In the genomic region with DNA sequence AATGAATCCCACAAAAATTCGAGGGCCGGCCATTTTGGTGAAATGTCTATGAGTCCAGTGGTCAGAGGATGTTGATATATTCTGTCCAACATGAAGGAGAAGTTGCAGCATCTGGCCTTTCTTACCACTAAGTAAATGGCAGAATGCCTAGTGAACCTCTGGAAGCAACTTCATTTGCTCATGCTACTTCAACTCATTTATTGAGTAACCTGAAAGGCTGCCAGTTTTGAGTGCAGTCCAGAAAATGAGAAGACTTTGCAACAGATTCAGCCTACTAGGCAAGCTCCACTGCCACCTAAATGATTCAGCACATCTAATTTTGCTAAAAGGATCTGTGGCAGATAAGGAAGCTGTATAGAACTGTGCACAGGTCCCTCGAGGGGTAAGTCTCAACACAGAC, we compare ENCODE assay signal across 14 cellular contexts.
DNase-seq lines count a peak whose midpoint lies in the region; ATAC-seq, FAIRE-seq and TF ChIP-seq lines count a peak whose summit lies in the region.
"Had no signal": no experiment of that assay in that cellular context is flagged by ENCODE, and none has a peak within 500 bp of the region (broad histone marks: within the 10 kb centered on the region; RNA-seq: fewer than 3 reads in every experiment).

No MANE protein-coding gene starts in this region.

- H3K36me3 ChIP-seq in keratinocyte (ENCODE audit: control insufficient read depth in 2 of 2, extremely low read depth in 1 of 2, insufficient read depth in 2 of 2, low read length in 2 of 2) = no peaks in the 10 kb centered on the region
- H3K36me3 ChIP-seq in effector memory CD4-positive, alpha-beta T cell (ENCODE audit: control insufficient read depth, insufficient read depth, low read length) = no peaks in the 10 kb centered on the region
- no peaks in the 10 kb centered on the region for H3K36me3 ChIP-seq in colonic mucosa

- H3K36me3 Mint-ChIP-seq in activated T-helper 17 cell treated with anti-CD3 and anti-CD28 coated beads, Interleukin-2, amount 50 U/mL, for 72 hours (ENCODE audit: low read depth) = no peaks in the 10 kb centered on the region
- H3K36me3 Mint-ChIP-seq: mesothelial cell of epicardium; stimulated activated memory B cell treated with anti-CD40 and anti-IgM and Interleukin-4, amounts not matched to agents 10 μg/mL and 1 μg/mL and 100 μg/mL, for 72 hours had no signal

- H3K9me3 ChIP-seq in keratinocyte (ENCODE audit: control insufficient read depth, low read depth, low read length) (no peaks in the 10 kb centered on the region), colonic mucosa (no peaks in the 10 kb centered on the region)
- no peaks in the 10 kb centered on the region for H3K9me3 ChIP-seq in effector memory CD4-positive, alpha-beta T cell (ENCODE audit: control insufficient read depth, low read length)

- no peak overlapping the region for H3K27ac Mint-ChIP-seq in activated T-helper 17 cell treated with anti-CD3 and anti-CD28 coated beads, Interleukin-2, amount 50 U/mL, for 72 hours
- H3K27ac Mint-ChIP-seq: mesothelial cell of epicardium; stimulated activated memory B cell treated with anti-CD40 and anti-IgM and Interleukin-4, amounts not matched to agents 10 μg/mL and 1 μg/mL and 100 μg/mL, for 72 hours had no signal

- no peak overlapping the region for H3K27ac ChIP-seq in keratinocyte (ENCODE audit: control insufficient read depth, insufficient read depth, low read length)
- no peak overlapping the region for H3K27ac ChIP-seq in effector memory CD4-positive, alpha-beta T cell (ENCODE audit: insufficient read depth, low read length, poor library complexity, severe bottlenecking)
- H3K27ac ChIP-seq in colonic mucosa = no peak overlapping the region
- H3K27ac ChIP-seq: C4-2B had no signal

- peak; percentile 80 for FAIRE-seq in keratinocyte (lab: Jason Lieb, UNC)

- TF ChIP-seq CTCF in keratinocyte (optimal IDR thresholded peaks at IDR 0.05 in 1 of 3, IDR thresholded peaks at IDR 0.05 in 1 of 3, conservative IDR thresholded peaks at IDR 0.05 in 1 of 3; ENCODE audit: extremely low read depth in 1 of 3, insufficient read depth in 2 of 3, low read length in 3 of 3) (no peak), colonic mucosa (IDR thresholded peaks at IDR 0.05) (no peak)

- DNase-seq in AG08395 (ENCODE audit: low spot score) = peak; percentile 66
- peak; percentile 22 for DNase-seq in KBM-7
- peak; percentile 82 for DNase-seq in astrocyte of the hippocampus (ENCODE audit: low read depth, low spot score)
- no peak for DNase-seq in keratinocyte (ENCODE audit: low read depth, low spot score)
- DNase-seq in effector memory CD4-positive, alpha-beta T cell = no peak
- no peak for DNase-seq in colonic mucosa
- DNase-seq in islet precursor cell = no peak
- DNase-seq: anterior cingulate cortex, NCI-H2171 treated with DMSO at 0.1 percent for 48 hours had no signal

- intact Hi-C loops in colonic mucosa (cut with DNase I) = no loop called here

- dilution Hi-C loops in keratinocyte (cut with MboI; ENCODE audit: extremely low pct_ligation_motif_present, low sequenced_read_pairs) = no loop called here

- H3K9me3 Mint-ChIP-seq in activated T-helper 17 cell treated with anti-CD3 and anti-CD28 coated beads, Interleukin-2, amount 50 U/mL, for 72 hours = no peaks in the 10 kb centered on the region
- H3K9me3 Mint-ChIP-seq: mesothelial cell of epicardium; stimulated activated memory B cell treated with anti-CD40 and anti-IgM and Interleukin-4, amounts not matched to agents 10 μg/mL and 1 μg/mL and 100 μg/mL, for 72 hours had no signal

- H3K4me3 Mint-ChIP-seq in activated T-helper 17 cell treated with anti-CD3 and anti-CD28 coated beads, Interleukin-2, amount 50 U/mL, for 72 hours = no peak overlapping the region
- H3K4me3 Mint-ChIP-seq: mesothelial cell of epicardium; stimulated activated memory B cell treated with anti-CD40 and anti-IgM and Interleukin-4, amounts not matched to agents 10 μg/mL and 1 μg/mL and 100 μg/mL, for 72 hours had no signal

- H3K4me3 ChIP-seq in keratinocyte (ENCODE audit: control insufficient read depth in 2 of 3, extremely low read depth in 1 of 3, insufficient read depth in 2 of 3, low read depth in 1 of 3, low read length in 3 of 3) (no peak overlapping the region), colonic mucosa (no peak overlapping the region)
- H3K4me3 ChIP-seq in effector memory CD4-positive, alpha-beta T cell (ENCODE audit: insufficient read depth, low read depth, low read length, poor library complexity, severe bottlenecking) = no peak overlapping the region
- H3K4me3 ChIP-seq: smooth muscle cell had no signal

- in situ Hi-C loops in KBM-7 (cut with MboI; ENCODE audit: low pct_unique_long_range_greater_than_20kb, low sequenced_read_pairs) = no loop called here

- H3K4me1 ChIP-seq in keratinocyte (ENCODE audit: control insufficient read depth, extremely low read depth, insufficient read depth, low read length) (peaks cover 6% of the 10 kb centered on the region), colonic mucosa (no peaks in the 10 kb centered on the region)
- no peaks in the 10 kb centered on the region for H3K4me1 ChIP-seq in effector memory CD4-positive, alpha-beta T cell (ENCODE audit: control insufficient read depth, insufficient read depth, low read length, poor library complexity, severe bottlenecking)

- H4K20me1 ChIP-seq in keratinocyte (ENCODE audit: control insufficient read depth, extremely low read depth, insufficient read depth, low read length) = no peaks in the 10 kb centered on the region

- no peak for ATAC-seq in activated T-helper 17 cell treated with anti-CD3 and anti-CD28 coated beads, Interleukin-2, amount 50 U/mL, for 72 hours (replicated peaks)
- ATAC-seq: stimulated activated memory B cell treated with anti-CD40 and anti-IgM and Interleukin-4, amounts not matched to agents 10 μg/mL and 1 μg/mL and 100 μg/mL, for 72 hours had no signal

- peaks cover 3% of the 10 kb centered on the region for H3K27me3 Mint-ChIP-seq in activated T-helper 17 cell treated with anti-CD3 and anti-CD28 coated beads, Interleukin-2, amount 50 U/mL, for 72 hours
- H3K27me3 Mint-ChIP-seq: stimulated activated memory B cell treated with anti-CD40 and anti-IgM and Interleukin-4, amounts not matched to agents 10 μg/mL and 1 μg/mL and 100 μg/mL, for 72 hours had no signal

- H3K4me2 ChIP-seq in keratinocyte (ENCODE audit: control insufficient read depth, extremely low read depth, insufficient read depth, low read depth, low read length) = no peak overlapping the region
- H3K4me2 ChIP-seq: smooth muscle cell had no signal

- no peak overlapping the region for H3K9ac ChIP-seq in keratinocyte (ENCODE audit: control insufficient read depth, extremely low read depth, insufficient read depth, low read length)
- no peak overlapping the region for H3K9ac ChIP-seq in colonic mucosa (ENCODE audit: low read depth in 2 of 2, low read length in 2 of 2)

- no peak overlapping the region for H2AFZ ChIP-seq in keratinocyte (ENCODE audit: control insufficient read depth, low read length)

- H3K9me1 ChIP-seq in keratinocyte (ENCODE audit: control insufficient read depth, extremely low read depth, insufficient read depth, low read length) = no peaks in the 10 kb centered on the region

- no peaks in the 10 kb centered on the region for H3K79me2 ChIP-seq in keratinocyte (ENCODE audit: control insufficient read depth, insufficient read depth, low read length)

- H3K27me3 ChIP-seq in keratinocyte (ENCODE audit: control insufficient read depth, extremely low read depth, insufficient read depth, low read length) (no peaks in the 10 kb centered on the region), colonic mucosa (no peaks in the 10 kb centered on the region)
- H3K27me3 ChIP-seq in effector memory CD4-positive, alpha-beta T cell (replicated peaks; ENCODE audit: control insufficient read depth, insufficient read depth, low read length, poor library complexity, severe bottlenecking) = no peaks in the 10 kb centered on the region

- no peaks in the 10 kb centered on the region for H3K4me1 Mint-ChIP-seq in activated T-helper 17 cell treated with anti-CD3 and anti-CD28 coated beads, Interleukin-2, amount 50 U/mL, for 72 hours
- H3K4me1 Mint-ChIP-seq: stimulated activated memory B cell treated with anti-CD40 and anti-IgM and Interleukin-4, amounts not matched to agents 10 μg/mL and 1 μg/mL and 100 μg/mL, for 72 hours had no signal

Comparison
In these comparisons a context has a peak if more than half of its experiments do, and no peak if none do; other contexts are left out.
1. DNase-seq: peak in AG08395 (single experiment), KBM-7 (single experiment) and astrocyte of the hippocampus (single experiment); none in keratinocyte (single experiment), effector memory CD4-positive, alpha-beta T cell (0 of 3), colonic mucosa (single experiment) and islet precursor cell (single experiment).